ENCODE assay signal across 9 cellular contexts in the genomic region with DNA sequence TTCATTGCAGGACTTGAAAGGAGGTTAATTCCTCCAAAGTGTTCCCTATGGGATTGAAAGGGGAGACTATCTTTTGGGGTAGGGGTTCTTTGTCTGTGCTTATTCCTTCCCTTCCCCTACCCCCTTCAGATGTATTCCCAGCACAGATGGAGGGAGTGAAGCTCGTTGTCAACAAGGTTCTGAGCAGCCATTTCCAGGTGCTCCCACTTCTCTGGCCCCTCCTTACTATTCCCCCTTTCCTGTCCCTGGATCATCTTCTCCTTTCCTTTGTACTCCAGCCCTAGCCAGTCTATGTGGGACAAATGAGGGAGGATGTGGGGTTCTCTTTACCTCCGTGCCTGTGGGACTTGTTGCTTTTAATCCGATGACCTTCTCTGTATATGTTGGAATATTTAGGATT. TPM values are rescaled to one million over a fixed set of nuclear protein-coding genes. Genes with fewer than 3 reads are reported as not detected.
DNase-seq lines count a peak whose midpoint lies in the region; ATAC-seq and TF ChIP-seq lines count a peak whose summit lies in the region.
"Had no signal": no experiment of that assay in that cellular context is flagged by ENCODE, and none has a peak within 500 bp of the region (broad histone marks: within the 10 kb centered on the region; RNA-seq: fewer than 3 reads in every experiment).

No MANE protein-coding gene starts in this region.

- H3K36me3 ChIP-seq in BLaER1 (peaks cover 31% of the 10 kb centered on the region), Loucy (ENCODE audit: insufficient read depth, low read length) (no peaks in the 10 kb centered on the region; the same call in 1 of the 2 replicates)
- peaks cover 0 to 26% (median 0%) of the 10 kb centered on the region in 3 experiments for H3K36me3 ChIP-seq in naive thymus-derived CD4-positive, alpha-beta T cell (ENCODE audit: control insufficient read depth in 2 of 3, insufficient read depth in 3 of 3, low read length in 3 of 3)

- H3K4me2 ChIP-seq in BLaER1 = peak overlapping the region; percentile 95
- H3K4me2 ChIP-seq in Loucy (ENCODE audit: low read depth, low read length, poor library complexity, severe bottlenecking) = peak overlapping the region; percentile 77

- H3K9ac ChIP-seq in BLaER1 (peak overlapping the region; percentile 80), Loucy (ENCODE audit: low read depth, low read length, poor library complexity, severe bottlenecking) (peak overlapping the region; percentile 77)

- H4K20me1 ChIP-seq in BLaER1 = no peaks in the 10 kb centered on the region
- no peaks in the 10 kb centered on the region for H4K20me1 ChIP-seq in Loucy (ENCODE audit: insufficient read depth, low read length, poor library complexity, severe bottlenecking)

- POLR2A ChIA-PET in naive thymus-derived CD4-positive, alpha-beta T cell (lab: Charles Lee) = interaction anchor here (1.0 to 16.8 kb wide), 9 partner anchors 10 to 158 kb away, joined by 3 to 508 read pairs (median 16); a partner anchor contains a TSS

- H3K9me3 ChIP-seq in BLaER1 = no peaks in the 10 kb centered on the region
- H3K9me3 ChIP-seq in Loucy (ENCODE audit: insufficient read depth, low read depth, low read length) = no peaks in the 10 kb centered on the region
- no peaks in the 10 kb centered on the region for H3K9me3 ChIP-seq in naive thymus-derived CD4-positive, alpha-beta T cell (ENCODE audit: control insufficient read depth in 2 of 3, low read length in 3 of 3)

- no peaks in the 10 kb centered on the region for H3F3A ChIP-seq in Loucy (ENCODE audit: low read depth)

- no peak for ATAC-seq in central memory CD8-positive, alpha-beta T cell (replicated peaks; ENCODE audit: extremely low read depth, poor library complexity, severe bottlenecking)
- ATAC-seq in naive thymus-derived CD4-positive, alpha-beta T cell = no peak
- no peak for ATAC-seq in GM18868 (IDR thresholded peaks at IDR 0.05; ENCODE audit: unreplicated experiment)

- TF ChIP-seq CTCF in Loucy (conservative IDR thresholded peaks at IDR 0.05; ENCODE audit: low read length) (no peak), GM13976 (IDR thresholded peaks at IDR 0.05; ENCODE audit: borderline replicate concordance, control extremely low read depth, extremely low read depth, insufficient read depth, missing control alignments) (no peak)

- no peaks in the 10 kb centered on the region for H3K27me3 Mint-ChIP-seq in central memory CD8-positive, alpha-beta T cell
- H3K27me3 Mint-ChIP-seq in naive thymus-derived CD4-positive, alpha-beta T cell = no peaks in the 10 kb centered on the region

- H3K27me3 ChIP-seq in BLaER1 (peaks cover 6% of the 10 kb centered on the region), Loucy (ENCODE audit: insufficient read depth, low read length, poor library complexity, severe bottlenecking) (no peaks in the 10 kb centered on the region)
- no peaks in the 10 kb centered on the region for H3K27me3 ChIP-seq in naive thymus-derived CD4-positive, alpha-beta T cell (ENCODE audit: control insufficient read depth in 2 of 2, insufficient read depth in 2 of 2, low read length in 2 of 2)

- H3K4me1 Mint-ChIP-seq in central memory CD8-positive, alpha-beta T cell = peaks cover 38% of the 10 kb centered on the region
- peaks cover 19 to 54% (median 41%) of the 10 kb centered on the region in 7 donors for H3K4me1 Mint-ChIP-seq in naive thymus-derived CD4-positive, alpha-beta T cell

- peak overlapping the region; percentile 73 for H3K27ac ChIP-seq in BLaER1
- peak overlapping the region; percentile 70 for H3K27ac ChIP-seq in naive thymus-derived CD4-positive, alpha-beta T cell (ENCODE audit: low read depth, low read length)

- in situ Hi-C loops in GM13976 (cut with MboI; ENCODE audit: low sequenced_read_pairs, unreplicated experiment) = loop anchor here (10.0 kb wide), 1 partner anchor 148 kb away; no protein-coding TSS in a partner anchor

- no peak for DNase-seq in central memory CD8-positive, alpha-beta T cell (ENCODE audit: low spot score in 2 of 2)
- no peak for DNase-seq in naive thymus-derived CD4-positive, alpha-beta T cell
- DNase-seq in OCI-M2 (lab: John Stamatoyannopoulos, UW; ENCODE audit: unreplicated experiment) = no peak
- no peak for DNase-seq in amygdala (lab: John Stamatoyannopoulos, UW)
- DNase-seq in GM13976 (ENCODE audit: low spot score) = no peak

- H3K4me1 ChIP-seq in BLaER1 (peaks cover 27% of the 10 kb centered on the region), Loucy (ENCODE audit: insufficient read depth, low read length, poor library complexity, severe bottlenecking) (peaks cover 21% of the 10 kb centered on the region)
- H3K4me1 ChIP-seq in naive thymus-derived CD4-positive, alpha-beta T cell (ENCODE audit: control insufficient read depth in 2 of 2, insufficient read depth in 2 of 2, low read length in 2 of 2) = peaks cover 8 to 24% of the 10 kb centered on the region in 2 donors

- CTCF ChIA-PET in naive thymus-derived CD4-positive, alpha-beta T cell (lab: Charles Lee) = interaction anchor here (0.7 to 8.2 kb wide), 19 partner anchors 10 to 184 kb away, joined by 3 to 91 read pairs (median 10); a partner anchor contains a TSS

- H3K4me3 Mint-ChIP-seq in central memory CD8-positive, alpha-beta T cell = peak overlapping the region; percentile 93
- H3K4me3 Mint-ChIP-seq in naive thymus-derived CD4-positive, alpha-beta T cell = peak overlapping the region; percentile 74 to 100 (median 98)

- no peaks in the 10 kb centered on the region for H3K9me2 ChIP-seq in Loucy (replicated peaks; ENCODE audit: low read depth, low read length)

- no peak overlapping the region for H2AFZ ChIP-seq in Loucy (ENCODE audit: low read length)

- no peak overlapping the region for H3K27ac Mint-ChIP-seq in central memory CD8-positive, alpha-beta T cell (ENCODE audit: low read depth)
- peak overlapping the region in 8 of 9 donors; percentile 17 to 99 (median 70) for H3K27ac Mint-ChIP-seq in naive thymus-derived CD4-positive, alpha-beta T cell

- H3K4me3 ChIP-seq in BLaER1 (peak overlapping the region; percentile 78), Loucy (ENCODE audit: low read length, poor library complexity, severe bottlenecking) (peak overlapping the region; percentile 82)
- H3K4me3 ChIP-seq in naive thymus-derived CD4-positive, alpha-beta T cell (ENCODE audit: low read length) = peak overlapping the region; percentile 73

- no peaks in the 10 kb centered on the region for H3K9me3 Mint-ChIP-seq in central memory CD8-positive, alpha-beta T cell
- H3K9me3 Mint-ChIP-seq in naive thymus-derived CD4-positive, alpha-beta T cell = no peaks in the 10 kb centered on the region

- 0 out of 2 replicates have a peak, but pooled peaks cover 4% of the 10 kb centered on the region for H3K79me2 ChIP-seq in Loucy (ENCODE audit: insufficient read depth, low read length)

- peaks cover 15% of the 10 kb centered on the region for H3K36me3 Mint-ChIP-seq in central memory CD8-positive, alpha-beta T cell (ENCODE audit: insufficient read depth)
- peaks cover 0 to 13% (median 3%) of the 10 kb centered on the region in 5 donors for H3K36me3 Mint-ChIP-seq in naive thymus-derived CD4-positive, alpha-beta T cell

- intact Hi-C loops in naive thymus-derived CD4-positive, alpha-beta T cell (cut with micrococcal nuclease) = loop anchor here (1.0 to 10.0 kb wide), 9 partner anchors 65 to 962 kb away; a partner anchor contains a TSS

RNA-seq across cellular contexts. Expression of a gene that starts 0.9 kb away (rescaled TPM):
- 10 to 100 TPM in 4 of 5 experiments, 1 to 10 TPM in 1; 8.9 to 24.3 (median 11.8) TPM for total RNA-seq in naive thymus-derived CD4-positive, alpha-beta T cell
- 1 to 10 TPM; 6.0 to 6.4 TPM for polyA plus RNA-seq in naive thymus-derived CD4-positive, alpha-beta T cell

RNA-seq across cellular contexts. Expression of a gene that starts 3.3 kb away (rescaled TPM):
- total RNA-seq in naive thymus-derived CD4-positive, alpha-beta T cell = not detected
- not detected for polyA plus RNA-seq in naive thymus-derived CD4-positive, alpha-beta T cell
- total RNA-seq: SK-MEL-5 had no signal

RNA-seq across cellular contexts. Expression of a gene that starts 11.2 kb away (rescaled TPM):
- total RNA-seq in naive thymus-derived CD4-positive, alpha-beta T cell = not detected
- not detected for polyA plus RNA-seq in naive thymus-derived CD4-positive, alpha-beta T cell
- total RNA-seq: SK-MEL-5 had no signal

RNA-seq across cellular contexts. Expression of a gene that starts 11.7 kb away (rescaled TPM):
- 100 to 1,000 TPM in 1 of 5 experiments, 10 to 100 TPM in 3, 1 to 10 TPM in 1; 2.6 to 171 (median 14.5) TPM for total RNA-seq in naive thymus-derived CD4-positive, alpha-beta T cell
- 1 to 10 TPM; 2.7 to 5.1 TPM for polyA plus RNA-seq in naive thymus-derived CD4-positive, alpha-beta T cell

RNA-seq across cellular contexts. Expression of a gene that starts 24.6 kb away (rescaled TPM):
- total RNA-seq in naive thymus-derived CD4-positive, alpha-beta T cell = 100 to 1,000 TPM in 2 of 5 experiments, 10 to 100 TPM in 3; 64.1 to 131 (median 85.3) TPM
- polyA plus RNA-seq in naive thymus-derived CD4-positive, alpha-beta T cell = 100 to 1,000 TPM in 1 of 2 donors, 10 to 100 TPM in 1; 94.6 to 102 TPM
